9 cellular contexts compared by ENCODE assay signal in the genomic region with DNA sequence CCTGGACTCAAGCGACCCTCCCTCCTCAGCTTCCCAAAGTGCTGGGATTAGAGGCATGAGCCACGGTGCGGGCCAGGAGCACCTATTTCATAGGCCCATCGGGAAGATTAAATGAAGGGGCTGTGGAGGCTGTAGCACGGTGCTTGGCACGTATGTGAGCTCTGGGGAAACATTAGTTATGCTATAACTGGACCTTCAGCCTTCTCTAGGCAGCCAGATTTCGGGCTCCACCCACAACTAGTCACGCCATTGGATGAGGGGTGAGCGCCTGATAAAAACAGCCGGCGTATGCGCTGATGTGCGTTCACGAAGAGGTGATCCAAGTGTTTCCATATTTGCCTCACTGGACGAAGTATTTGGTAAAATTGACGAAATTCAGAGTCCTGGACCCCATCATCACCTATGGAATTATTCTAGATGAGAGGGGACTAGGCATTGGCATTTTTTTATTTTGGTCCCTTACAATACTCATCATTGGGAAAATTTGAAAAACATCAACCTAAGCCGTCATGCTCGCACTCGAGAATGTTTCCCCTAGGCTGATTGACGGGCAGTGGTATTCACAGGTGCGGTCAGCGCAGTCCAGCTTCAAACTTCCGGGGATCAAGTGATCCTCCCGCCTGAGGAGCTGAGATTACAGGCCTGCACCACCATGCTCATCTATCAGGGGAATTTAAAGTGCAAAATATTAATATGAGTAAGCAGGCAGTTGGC. TPM values are rescaled to one million over a fixed set of nuclear protein-coding genes. Genes with fewer than 3 reads are reported as not detected.
A peak's percentile ranks its signal among the peaks of the same experiment; 100 is the strongest.
DNase-seq lines count a peak whose midpoint lies in the region; ATAC-seq and TF ChIP-seq lines count a peak whose summit lies in the region.
"Had no signal": no experiment of that assay in that cellular context is flagged by ENCODE, and none has a peak within 500 bp of the region (broad histone marks: within the 10 kb centered on the region; RNA-seq: fewer than 3 reads in every experiment).

No MANE protein-coding gene starts in this region.

- H3K79me2 ChIP-seq in SK-N-SH (ENCODE audit: insufficient read depth) (peaks cover 54% of the 10 kb centered on the region), SU-DHL-6 (ENCODE audit: insufficient read depth, low read length) (peaks cover 30% of the 10 kb centered on the region)

- H3K4me1 ChIP-seq in SK-N-SH (ENCODE audit: control insufficient read depth in 1 of 2, insufficient read depth in 2 of 2, low read depth in 1 of 2, low read length in 1 of 2) = peaks cover 7 to 20% of the 10 kb centered on the region in 2 experiments

- H3K4me3 ChIP-seq in SK-N-SH (ENCODE audit: low read depth in 2 of 2, low read length in 1 of 2) = peak overlapping the region; percentile 80 to 89
- peak overlapping the region; percentile 79 for H3K4me3 ChIP-seq in SU-DHL-6 (ENCODE audit: insufficient read depth, low read length, poor library complexity, severe bottlenecking)
- H3K4me3 ChIP-seq in fibroblast of the aortic adventitia (ENCODE audit: low read depth, low read length) = peak overlapping the region; percentile 91

- 60% methylated on average over 19 of the region's 24 CpGs for WGBS in SK-N-SH (ENCODE audit: low lambda C conversion rate)

- no peak for TF ChIP-seq RAD21 in SK-N-SH (IDR thresholded peaks at IDR 0.05; ENCODE audit: low read length)

- H3K27me3 ChIP-seq in SK-N-SH (ENCODE audit: insufficient read depth) = no peaks in the 10 kb centered on the region
- no peaks in the 10 kb centered on the region for H3K27me3 ChIP-seq in SU-DHL-6 (ENCODE audit: low read length)

- H2AFZ ChIP-seq in SK-N-SH (ENCODE audit: low read depth) = no peak overlapping the region; the same call in none of the 2 replicates
- H2AFZ ChIP-seq in SU-DHL-6 (ENCODE audit: low read depth, low read length, severe bottlenecking) = no peak overlapping the region

- peaks cover 20% of the 10 kb centered on the region for H4K20me1 ChIP-seq in SK-N-SH (ENCODE audit: insufficient read depth)
- peaks cover 9% of the 10 kb centered on the region for H4K20me1 ChIP-seq in SU-DHL-6 (ENCODE audit: low read depth, low read length)

- no peak for TF ChIP-seq EP300 in SK-N-SH (IDR thresholded peaks at IDR 0.05; ENCODE audit: borderline replicate concordance in 1 of 2, low read depth in 1 of 2, low read length in 1 of 2)

- H3K27ac ChIP-seq in SK-N-SH (ENCODE audit: low read depth in 2 of 2, low read length in 1 of 2) (peak overlapping the region in 1 of 2 experiments; percentile 94; a peak in 2 of 4 replicates), SU-DHL-6 (ENCODE audit: low read depth, low read length) (no peak overlapping the region)

- H3K9ac ChIP-seq in SK-N-SH = peak overlapping the region; percentile 91; the same call in 1 of the 2 replicates
- H3K9ac ChIP-seq in SU-DHL-6 (ENCODE audit: low read length) = peak overlapping the region; percentile 75

- H3F3A ChIP-seq in SK-N-SH (replicated peaks; ENCODE audit: insufficient read depth) (peaks cover 12% of the 10 kb centered on the region), SU-DHL-6 (ENCODE audit: insufficient read depth) (peaks cover 17% of the 10 kb centered on the region)

- H3K9me3 Mint-ChIP-seq in stimulated activated effector memory CD8-positive, alpha-beta T cell treated with anti-CD3 and anti-CD28 coated beads, Interleukin-12 subunit alpha, Interleukin-12 subunit beta, amount 100 ng/mL, for 72 hours = no peaks in the 10 kb centered on the region

- H3K4me2 ChIP-seq in SK-N-SH (peak overlapping the region; percentile 97), SU-DHL-6 (ENCODE audit: low read depth, low read length, poor library complexity, severe bottlenecking) (peak overlapping the region; percentile 91)

- ATAC-seq in SK-N-SH treated with all-trans-retinoic acid at 6 μM for 48 hours (no peak), GM19351 (IDR thresholded peaks at IDR 0.05; ENCODE audit: unreplicated experiment) (no peak)
- no peak for ATAC-seq in stimulated activated effector memory CD8-positive, alpha-beta T cell treated with anti-CD3 and anti-CD28 coated beads, Interleukin-12 subunit alpha, Interleukin-12 subunit beta, amount 100 ng/mL, for 72 hours

- peaks cover 43% of the 10 kb centered on the region for H3K36me3 Mint-ChIP-seq in stimulated activated effector memory CD8-positive, alpha-beta T cell treated with anti-CD3 and anti-CD28 coated beads, Interleukin-12 subunit alpha, Interleukin-12 subunit beta, amount 100 ng/mL, for 72 hours

- H3K9me3 ChIP-seq in SK-N-SH (no peaks in the 10 kb centered on the region), SU-DHL-6 (ENCODE audit: insufficient read depth, low read length) (no peaks in the 10 kb centered on the region)

- no peaks in the 10 kb centered on the region for H3K9me2 ChIP-seq in SK-N-SH
- no peaks in the 10 kb centered on the region for H3K9me2 ChIP-seq in SU-DHL-6 (replicated peaks; ENCODE audit: insufficient read depth, low read length)

- peaks cover 46% of the 10 kb centered on the region for H3K4me1 Mint-ChIP-seq in stimulated activated effector memory CD8-positive, alpha-beta T cell treated with anti-CD3 and anti-CD28 coated beads, Interleukin-12 subunit alpha, Interleukin-12 subunit beta, amount 100 ng/mL, for 72 hours

- H3K4me3 Mint-ChIP-seq in stimulated activated effector memory CD8-positive, alpha-beta T cell treated with anti-CD3 and anti-CD28 coated beads, Interleukin-12 subunit alpha, Interleukin-12 subunit beta, amount 100 ng/mL, for 72 hours = peak overlapping the region; percentile 80

- DNase-seq in SK-N-SH (peak; percentile 44), fibroblast of the aortic adventitia (ENCODE audit: low read depth) (no peak), AML-193 (lab: John Stamatoyannopoulos, UW) (no peak), DMS79 treated with DMSO at 0.1 percent for 48 hours (lab: John Stamatoyannopoulos, UW) (no peak)
- DNase-seq in stimulated activated effector memory CD8-positive, alpha-beta T cell treated with anti-CD3 and anti-CD28 coated beads, Interleukin-12 subunit alpha, Interleukin-12 subunit beta, amount 100 ng/mL, for 72 hours (ENCODE audit: low spot score in 2 of 2) = no peak
- DNase-seq: 8988T had no signal

- H3K36me3 ChIP-seq in SK-N-SH (replicated peaks in 1 of 2; ENCODE audit: control insufficient read depth in 1 of 2, insufficient read depth in 2 of 2, low read length in 1 of 2) (peaks cover 0 to 3% of the 10 kb centered on the region in 2 experiments), SU-DHL-6 (ENCODE audit: low read length) (peaks cover 1% of the 10 kb centered on the region; the same call in 1 of the 2 replicates)

- POLR2A ChIA-PET in SK-N-SH (lab: Yijun Ruan, JAX) = no interaction called here

- TF ChIP-seq CTCF in SK-N-SH (IDR thresholded peaks at IDR 0.05) = no peak
- TF ChIP-seq CTCF in SU-DHL-6 (IDR thresholded peaks at IDR 0.05; ENCODE audit: insufficient read depth, low read length, poor library complexity, severe bottlenecking) = no peak
- TF ChIP-seq CTCF in fibroblast of the aortic adventitia (IDR thresholded peaks at IDR 0.05; ENCODE audit: insufficient read depth, low read length) = no peak

- CTCF ChIA-PET in SK-N-SH (lab: Yijun Ruan, JAX) = interaction anchor here (1.4 kb wide), 1 partner anchor 135 kb away, joined by 3 read pairs; no protein-coding TSS in a partner anchor

- peak overlapping the region; percentile 92 for H3K27ac Mint-ChIP-seq in stimulated activated effector memory CD8-positive, alpha-beta T cell treated with anti-CD3 and anti-CD28 coated beads, Interleukin-12 subunit alpha, Interleukin-12 subunit beta, amount 100 ng/mL, for 72 hours

TF ChIP-seq in SK-N-SH, 30 proteins besides CTCF, POLR2A, EP300 and RAD21 (continues in another document):
- TF ChIP-seq SIN3A (IDR thresholded peaks at IDR 0.05; ENCODE audit: borderline replicate concordance, low read depth, low read length) = no peak
- TF ChIP-seq MXI1 (IDR thresholded peaks at IDR 0.05; ENCODE audit: low read depth, low read length) = no peak
- TF ChIP-seq, protein P1, sequence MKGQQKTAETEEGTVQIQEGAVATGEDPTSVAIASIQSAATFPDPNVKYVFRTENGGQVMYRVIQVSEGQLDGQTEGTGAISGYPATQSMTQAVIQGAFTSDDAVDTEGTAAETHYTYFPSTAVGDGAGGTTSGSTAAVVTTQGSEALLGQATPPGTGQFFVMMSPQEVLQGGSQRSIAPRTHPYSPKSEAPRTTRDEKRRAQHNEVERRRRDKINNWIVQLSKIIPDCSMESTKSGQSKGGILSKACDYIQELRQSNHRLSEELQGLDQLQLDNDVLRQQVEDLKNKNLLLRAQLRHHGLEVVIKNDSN (IDR thresholded peaks at IDR 0.05; ENCODE audit: borderline replicate concordance, low read depth) = no peak
- no peak for TF ChIP-seq NRF1 (IDR thresholded peaks at IDR 0.05; ENCODE audit: low read depth, low read length)

TF ChIP-seq in SK-N-SH treated with all-trans-retinoic acid at 6 μM for 48 hours, 23 proteins besides CTCF, POLR2A, EP300 and RAD21 (continues in another document):
- no peak for TF ChIP-seq BACH2 (CRISPR knock-in tag; IDR thresholded peaks at IDR 0.05; ENCODE audit: borderline replicate concordance)
- TF ChIP-seq, protein P2, sequence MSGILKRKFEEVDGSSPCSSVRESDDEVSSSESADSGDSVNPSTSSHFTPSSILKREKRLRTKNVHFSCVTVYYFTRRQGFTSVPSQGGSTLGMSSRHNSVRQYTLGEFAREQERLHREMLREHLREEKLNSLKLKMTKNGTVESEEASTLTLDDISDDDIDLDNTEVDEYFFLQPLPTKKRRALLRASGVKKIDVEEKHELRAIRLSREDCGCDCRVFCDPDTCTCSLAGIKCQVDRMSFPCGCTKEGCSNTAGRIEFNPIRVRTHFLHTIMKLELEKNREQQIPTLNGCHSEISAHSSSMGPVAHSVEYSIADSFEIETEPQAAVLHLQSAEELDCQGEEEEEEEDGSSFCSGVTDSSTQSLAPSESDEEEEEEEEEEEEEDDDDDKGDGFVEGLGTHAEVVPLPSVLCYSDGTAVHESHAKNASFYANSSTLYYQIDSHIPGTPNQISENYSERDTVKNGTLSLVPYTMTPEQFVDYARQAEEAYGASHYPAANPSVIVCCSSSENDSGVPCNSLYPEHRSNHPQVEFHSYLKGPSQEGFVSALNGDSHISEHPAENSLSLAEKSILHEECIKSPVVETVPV (CRISPR knock-in tag; IDR thresholded peaks at IDR 0.05) = no peak

RNA-seq across cellular contexts. Expression of a gene that starts 1.8 kb away (rescaled TPM):
- 31.1 and 50.2 TPM in 2 replicates for polyA plus RNA-seq in SK-N-SH (2012; rRNA removed)
- 35.1 and 42.0 TPM in 2 replicates for polyA plus RNA-seq in SK-N-SH (2012; cell fraction: cytosol; rRNA removed)
- polyA plus RNA-seq in SK-N-SH (2012; cell fraction: nucleus; rRNA removed) = 122 and 132 TPM in 2 replicates
- 66.4 and 78.9 TPM in 2 replicates for total RNA-seq in fibroblast of the aortic adventitia (ENCODE audit: low replicate concordance)

RNA-seq across cellular contexts. Expression of a gene that starts 16.1 kb away (rescaled TPM):
- 100 and 107 TPM in 2 replicates for polyA plus RNA-seq in SK-N-SH (2012; rRNA removed)
- 39.4 and 45.3 TPM in 2 replicates for polyA plus RNA-seq in SK-N-SH (2012; cell fraction: cytosol; rRNA removed)
- 647 and 650 TPM in 2 replicates for polyA plus RNA-seq in SK-N-SH (2012; cell fraction: nucleus; rRNA removed)
- total RNA-seq in fibroblast of the aortic adventitia (ENCODE audit: low replicate concordance) = 78.1 and 98.7 TPM in 2 replicates
